ENCODE assay signal across 17 cellular contexts in the genomic region with DNA sequence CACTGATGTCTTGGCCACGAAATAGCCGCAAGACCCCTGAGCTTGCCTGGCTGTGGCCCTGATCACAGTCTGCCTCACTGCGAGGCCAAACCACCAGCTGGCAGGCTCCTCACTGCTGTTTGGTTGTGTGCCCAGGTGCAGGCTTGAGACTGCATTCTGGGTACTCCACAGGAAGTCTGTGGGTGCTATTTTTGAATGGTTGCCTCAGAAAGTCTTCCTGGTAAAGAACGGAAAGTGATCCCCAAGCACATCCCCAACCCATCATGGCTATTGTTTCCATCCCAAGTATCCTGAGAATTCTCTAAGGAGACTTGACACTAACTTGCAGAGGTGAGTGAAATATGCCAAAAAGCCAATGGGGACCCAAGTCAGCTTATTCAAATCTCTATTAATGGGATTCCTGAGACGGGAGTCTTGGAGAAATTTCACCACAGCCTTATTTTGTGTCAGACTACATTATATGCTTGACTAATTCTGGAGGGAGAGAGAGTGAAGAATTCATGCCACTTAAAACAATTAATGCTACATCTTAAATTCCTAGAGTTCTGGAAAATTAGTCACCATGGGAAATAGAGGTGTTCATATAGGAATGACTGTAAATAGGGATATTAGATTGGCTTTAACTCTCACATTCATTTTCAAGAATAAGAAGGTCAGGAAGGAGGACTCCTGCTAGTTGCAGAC.
"Had no signal": no experiment of that assay in that cellular context is flagged by ENCODE, and none has a peak within 500 bp of the region (broad histone marks: within the 10 kb centered on the region; RNA-seq: fewer than 3 reads in every experiment).

No MANE protein-coding gene starts in this region.

- DNase-seq: activated CD4-positive, alpha-beta T cell treated with anti-CD3 and anti-CD28 coated beads, Interleukin-2, amount 10 ng/mL, durations not matched to agents 24 days and 14 days; activated CD4-positive, CD25-positive, alpha-beta regulatory T cell; activated CD8-positive, alpha-beta memory T cell treated with anti-CD3 and anti-CD28 coated beads, Interleukin-2, amount 50 U/mL, for 4 hours; activated CD8-positive, alpha-beta T cell treated with anti-CD3 and anti-CD28 coated beads, Interleukin-2, amount 10 ng/mL, durations not matched to agents 7 days and 5 days; activated effector memory CD4-positive, alpha-beta T cell treated with anti-CD3 and anti-CD28 coated beads, Interleukin-2, amount 50 U/mL, for 16 hours; activated T-cell treated with anti-CD3 and anti-CD28 coated beads, Interleukin-2, amount 50 U/mL, for 48 hours; amniotic stem cell; hippocampal formation; kidney glomerular epithelial cell; naive thymus-derived CD4-positive, alpha-beta T cell; pancreas; stimulated activated CD4-positive, alpha-beta T cell treated with anti-CD3 and anti-CD28 coated beads, Interleukin-15, amount 100 ng/mL, for 24 hours; stimulated activated CD4-positive, alpha-beta T cell treated with anti-CD3 and anti-CD28 coated beads, Interleukin-4, amount 100 ng/mL, for 1 hour; stimulated activated naive CD4-positive, alpha-beta T cell; tibial artery had no signal

- H3K27me3 ChIP-seq: breast epithelium, pancreas, tibial artery had no signal

- H3K4me1 ChIP-seq: breast epithelium, pancreas, tibial artery had no signal

- H3K9me3 ChIP-seq: pancreas had no signal

- ATAC-seq: activated CD8-positive, alpha-beta T cell treated with anti-CD3 and anti-CD28 coated beads, Interleukin-2, amount 10 ng/mL, durations not matched to agents 7 days and 5 days; esophagus mucosa; naive thymus-derived CD4-positive, alpha-beta T cell; pancreas had no signal

- H3K4me3 ChIP-seq: breast epithelium, pancreas, tibial artery had no signal

- H3K36me3 ChIP-seq: breast epithelium, pancreas, tibial artery had no signal

- H3K27ac ChIP-seq: breast epithelium, pancreas, tibial artery had no signal
